Comparison of ENCODE assay signal across 11 cellular contexts in genomic region chr3:38689346-38689745, GRCh38. TPM values are rescaled to one million over a fixed set of nuclear protein-coding genes. Genes with fewer than 3 reads are reported as not detected.
"Had no signal": no experiment of that assay in that cellular context is flagged by ENCODE, and none has a peak within 500 bp of the region (broad histone marks: within the 10 kb centered on the region; RNA-seq: fewer than 3 reads in every experiment).

No MANE protein-coding gene starts in this region.

- H3K9me3 ChIP-seq: HAP-1 had no signal

- FAIRE-seq: H1, H54 had no signal

- H3K4me3 ChIP-seq: GM23248, GM23338, HAP-1 had no signal

- ATAC-seq: GM23338, HCT116 had no signal

- H3K4me1 ChIP-seq: HAP-1 had no signal

- DNase-seq: GM23248, GOT3, H7, H9, HCEC 1CT, HFFc6 had no signal

- H3K9ac ChIP-seq: GM23248 had no signal

- H3K36me3 ChIP-seq: HAP-1 had no signal

- H3K4me2 ChIP-seq: GM23338 had no signal

- H3K27ac ChIP-seq: GM23248 had no signal

- H2AFZ ChIP-seq: GM23248, GM23338 had no signal

RNA-seq across cellular contexts. Expression of gene SCN5A, which starts 39.9 kb away (rescaled TPM):
- total RNA-seq: GM23248 had no signal
- polyA plus RNA-seq: GM23248 had no signal
